In the genomic region with DNA sequence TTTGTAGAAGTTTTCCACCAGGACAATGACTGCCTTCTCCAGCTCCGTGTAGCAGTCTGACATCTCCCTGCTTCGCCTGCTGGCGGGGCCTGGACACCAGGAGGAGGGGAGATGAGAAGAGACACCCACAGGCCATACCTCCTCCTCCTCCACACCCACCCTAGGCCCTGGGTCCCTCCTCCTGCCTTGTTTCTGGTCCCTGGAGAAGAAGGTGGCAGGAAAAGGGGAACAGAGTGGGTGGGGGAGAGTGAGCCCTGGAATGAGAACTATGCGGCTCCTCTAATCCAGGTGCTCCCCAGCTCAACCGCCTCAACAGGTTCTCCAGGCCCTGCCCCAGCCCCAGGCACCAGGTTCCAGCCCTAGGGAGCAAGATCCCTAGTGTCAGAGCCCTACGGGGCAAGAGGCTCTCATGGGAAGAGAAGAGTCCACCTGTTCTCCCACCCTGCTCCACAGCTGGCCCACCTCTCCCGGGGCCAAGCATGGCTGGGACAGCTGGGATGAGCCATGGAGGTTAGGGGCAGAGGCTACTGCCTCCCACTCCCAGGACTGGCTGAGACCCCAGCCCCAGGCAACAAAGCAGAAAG, we compare ENCODE assay signal across 10 cellular contexts. TPM values are rescaled to one million over a fixed set of nuclear protein-coding genes. Genes with fewer than 3 reads are reported as not detected.
DNase-seq lines count a peak whose midpoint lies in the region; ATAC-seq, FAIRE-seq and TF ChIP-seq lines count a peak whose summit lies in the region.
"Had no signal": no experiment of that assay in that cellular context is flagged by ENCODE, and none has a peak within 500 bp of the region (broad histone marks: within the 10 kb centered on the region; RNA-seq: fewer than 3 reads in every experiment).

No MANE protein-coding gene starts in this region.

- H3K9ac ChIP-seq in endothelial cell of umbilical vein (replicated peaks; ENCODE audit: extremely low read depth, insufficient read depth, low read length): peak overlapping the region; percentile 98

- H3K36me3 ChIP-seq in right atrium auricular region (peaks cover 16% of the 10 kb centered on the region), endothelial cell of umbilical vein (ENCODE audit: control insufficient read depth in 2 of 2, extremely low read depth in 1 of 2, insufficient read depth in 2 of 2, low read length in 2 of 2) (peaks cover 13% of the 10 kb centered on the region in 2 experiments), aorta (ENCODE audit: control insufficient read depth in 1 of 2, insufficient read depth in 2 of 2, low read length in 1 of 2) (peaks cover 0 to 3% of the 10 kb centered on the region in 2 donors)

- H3K4me1 Mint-ChIP-seq in neural crest cell: peaks cover 49% of the 10 kb centered on the region
- H3K4me1 Mint-ChIP-seq: activated naive CD4-positive, alpha-beta T cell treated with anti-CD3 and anti-CD28 coated beads, Interleukin-2, amount 50 U/mL, for 24 hours; immature natural killer cell had no signal

- H3K9me1 ChIP-seq in endothelial cell of umbilical vein (replicated peaks; ENCODE audit: control insufficient read depth, extremely low read depth, insufficient read depth, low read length): no peaks in the 10 kb centered on the region

- H3K4me3 ChIP-seq in right atrium auricular region (peak overlapping the region; percentile 28 to 38), endothelial cell of umbilical vein (replicated peaks in 1 of 3; ENCODE audit: insufficient read depth in 1 of 3, low read depth in 1 of 3, low read length in 3 of 3) (peak overlapping the region; percentile 2 to 87 (median 86)), aorta (ENCODE audit: low read length in 2 of 2) (no peak overlapping the region)

- FAIRE-seq in endothelial cell of umbilical vein (lab: Jason Lieb, UNC): peak; percentile 84

- TF ChIP-seq CTCF in right atrium auricular region (IDR thresholded peaks at IDR 0.05) (no peak), endothelial cell of umbilical vein (IDR thresholded peaks at IDR 0.05; ENCODE audit: extremely low read depth in 1 of 2, insufficient read depth in 1 of 2, low read depth in 1 of 2, low read length in 2 of 2) (no peak), neural crest cell (conservative IDR thresholded peaks at IDR 0.05) (no peak)

- WGBS in aorta, 2 donors: 69 to 84% methylated on average over 7 of the region's 7 CpGs

- ATAC-seq in Right ventricle myocardium inferior: no peak
- ATAC-seq in aorta (ENCODE audit: low FRiP score): no peak

- H3K79me2 ChIP-seq in endothelial cell of umbilical vein (ENCODE audit: control insufficient read depth, insufficient read depth, low read length): peaks cover 45% of the 10 kb centered on the region

- peak overlapping the region; percentile 83 for H3K4me2 ChIP-seq in endothelial cell of umbilical vein (ENCODE audit: insufficient read depth, low read length)

- no peaks in the 10 kb centered on the region for H3K27me3 Mint-ChIP-seq in neural crest cell (ENCODE audit: low read depth)
- H3K27me3 Mint-ChIP-seq: activated naive CD4-positive, alpha-beta T cell treated with anti-CD3 and anti-CD28 coated beads, Interleukin-2, amount 50 U/mL, for 24 hours had no signal

- H3K27ac ChIP-seq in right atrium auricular region (peak overlapping the region; percentile 91 to 93), endothelial cell of umbilical vein (ENCODE audit: insufficient read depth, low read depth, low read length) (peak overlapping the region; percentile 98), aorta (ENCODE audit: low read depth in 1 of 2, low read length in 2 of 2) (peak overlapping the region; percentile 2 to 61)

- no peak overlapping the region for H2AFZ ChIP-seq in endothelial cell of umbilical vein (ENCODE audit: low read depth, low read length)

- intact Hi-C loops in Right ventricle myocardium inferior (cut with DNase I) (no loop called here), endothelial cell of umbilical vein (cut with micrococcal nuclease) (loop anchor here (1.0 kb wide), 2 partner anchors 36 to 42 kb away; no protein-coding TSS in a partner anchor), aorta (cut with DNase I) (no loop called here)

- H3K9me3 ChIP-seq in right atrium auricular region (no peaks in the 10 kb centered on the region), endothelial cell of umbilical vein (replicated peaks; ENCODE audit: control insufficient read depth, insufficient read depth, low read length) (no peaks in the 10 kb centered on the region), aorta (ENCODE audit: control insufficient read depth, low read length) (no peaks in the 10 kb centered on the region)

- peak overlapping the region; percentile 99 for H3K27ac Mint-ChIP-seq in neural crest cell (ENCODE audit: unreplicated experiment)
- H3K27ac Mint-ChIP-seq: activated naive CD4-positive, alpha-beta T cell treated with anti-CD3 and anti-CD28 coated beads, Interleukin-2, amount 50 U/mL, for 24 hours; immature natural killer cell had no signal

- POLR2A ChIA-PET in endothelial cell of umbilical vein (lab: Charles Lee): interaction anchor here (0.5 to 4.9 kb wide), 11 partner anchors 10 to 42 kb away, joined by 3 to 43 read pairs (median 4); a partner anchor contains a TSS

- TSS peak; percentile 38 for BruUV-seq in endothelial cell of umbilical vein (replicated peaks; lab: Mats Ljungman, UMichigan)

- CTCF ChIA-PET in endothelial cell of umbilical vein (lab: Charles Lee): interaction anchor here (1.1 to 7.7 kb wide), 8 partner anchors 9 to 98 kb away, joined by 3 to 54 read pairs (median 7); a partner anchor contains a TSS

- dilution Hi-C loops in endothelial cell of umbilical vein (cut with MboI; ENCODE audit: extremely low pct_ligation_motif_present, low sequenced_read_pairs): no loop called here

- peak overlapping the region; percentile 47 for H3K4me3 Mint-ChIP-seq in neural crest cell
- H3K4me3 Mint-ChIP-seq: activated naive CD4-positive, alpha-beta T cell treated with anti-CD3 and anti-CD28 coated beads, Interleukin-2, amount 50 U/mL, for 24 hours; immature natural killer cell had no signal

- H3K4me1 ChIP-seq in right atrium auricular region (peaks cover 0 to 45% of the 10 kb centered on the region in 2 donors), endothelial cell of umbilical vein (ENCODE audit: control insufficient read depth, extremely low read depth, insufficient read depth, low read length) (peaks cover 40% of the 10 kb centered on the region), aorta (ENCODE audit: control insufficient read depth in 1 of 2, insufficient read depth in 2 of 2, low read length in 2 of 2) (no peaks in the 10 kb centered on the region)

- peak; percentile 34 for TF ChIP-seq POLR2A in endothelial cell of umbilical vein (IDR thresholded peaks at IDR 0.05; ENCODE audit: low read depth, low read length)

- DNase-seq in right atrium auricular region (ENCODE audit: low spot score) (no peak), Right ventricle myocardium inferior (ENCODE audit: missing footprints) (no peak), endothelial cell of umbilical vein (ENCODE audit: low read depth, low spot score) (peak; percentile 62), neural crest cell (ENCODE audit: low read depth, low spot score) (no peak), aorta (peak in 1 of 2 donors; percentile 71), NCI-H1105 treated with DMSO at 0.1 percent for 48 hours (lab: John Stamatoyannopoulos, UW) (no peak), DMS79 (lab: John Stamatoyannopoulos, UW) (no peak), SHP77 treated with DMSO at 0.1 percent for 48 hours (lab: John Stamatoyannopoulos, UW) (no peak)
- DNase-seq: immature natural killer cell had no signal

- H3K36me3 Mint-ChIP-seq in neural crest cell (ENCODE audit: low read depth): no peaks in the 10 kb centered on the region
- H3K36me3 Mint-ChIP-seq: activated naive CD4-positive, alpha-beta T cell treated with anti-CD3 and anti-CD28 coated beads, Interleukin-2, amount 50 U/mL, for 24 hours; immature natural killer cell had no signal

- no peaks in the 10 kb centered on the region for H3K27me3 ChIP-seq in right atrium auricular region
- H3K27me3 ChIP-seq in endothelial cell of umbilical vein (ENCODE audit: control insufficient read depth in 2 of 2, insufficient read depth in 2 of 2, low read length in 2 of 2): no peaks in the 10 kb centered on the region
- no peaks in the 10 kb centered on the region for H3K27me3 ChIP-seq in aorta (ENCODE audit: control insufficient read depth in 1 of 2, insufficient read depth in 2 of 2, low read length in 1 of 2)

- no peaks in the 10 kb centered on the region for H4K20me1 ChIP-seq in endothelial cell of umbilical vein (replicated peaks; ENCODE audit: control insufficient read depth, extremely low read depth, insufficient read depth, low read length)

- no peaks in the 10 kb centered on the region for H3K9me3 Mint-ChIP-seq in neural crest cell
- H3K9me3 Mint-ChIP-seq: activated naive CD4-positive, alpha-beta T cell treated with anti-CD3 and anti-CD28 coated beads, Interleukin-2, amount 50 U/mL, for 24 hours; immature natural killer cell had no signal

RNA-seq across cellular contexts. Expression of a gene that starts 4.8 kb away (rescaled TPM):
- total RNA-seq in right atrium auricular region: 10 to 100 TPM; 62.7 to 85.1 TPM
- total RNA-seq in Right ventricle myocardium inferior: 49.2 TPM
- 545 and 701 TPM in 2 replicates for total RNA-seq in endothelial cell of umbilical vein
- polyA plus RNA-seq in endothelial cell of umbilical vein: 1,770 and 2,016 TPM in 2 replicates
- 1,592 and 1,594 TPM in 2 replicates for polyA plus RNA-seq in endothelial cell of umbilical vein (2011; cell fraction: cytosol; rRNA removed)
- polyA plus RNA-seq in endothelial cell of umbilical vein (2011; cell fraction: nucleus; rRNA removed): 375 and 429 TPM in 2 replicates
- polyA plus RNA-seq in endothelial cell of umbilical vein (2012): 731 and 878 TPM in 2 replicates
- polyA minus RNA-seq in endothelial cell of umbilical vein: 643 and 675 TPM in 2 replicates
- 133 TPM for polyA minus RNA-seq in endothelial cell of umbilical vein (2011; cell fraction: cytosol; rRNA and poly(A)+ RNA removed)
- 156 and 175 TPM in 2 replicates for polyA minus RNA-seq in endothelial cell of umbilical vein (2011; cell fraction: nucleus; rRNA and poly(A)+ RNA removed)
- 5.3 and 7.1 TPM in 2 replicates for total RNA-seq in neural crest cell
- 10 to 100 TPM; 72.8 to 83.4 TPM for total RNA-seq in aorta
- 100 to 1,000 TPM in 1 of 2 donors, 10 to 100 TPM in 1; 86.5 to 116 TPM for polyA plus RNA-seq in aorta
- polyA plus RNA-seq: immature natural killer cell had no signal

RNA-seq across cellular contexts. Expression of a gene that starts 7.9 kb away (rescaled TPM):
- 1 to 10 TPM in 1 of 2 donors, under 1 TPM in 1; 0.55 to 2.4 TPM for total RNA-seq in right atrium auricular region
- total RNA-seq in Right ventricle myocardium inferior: 6.3 TPM
- total RNA-seq in endothelial cell of umbilical vein: 0.35 TPM in 1 of 2 replicates, not detected in the other
- 0.10 TPM in 1 of 2 replicates, not detected in the other for polyA plus RNA-seq in endothelial cell of umbilical vein
- not detected in 2 replicates for polyA plus RNA-seq in endothelial cell of umbilical vein (2011; cell fraction: cytosol; rRNA removed)
- polyA plus RNA-seq in endothelial cell of umbilical vein (2011; cell fraction: nucleus; rRNA removed): 0.59 and 0.88 TPM in 2 replicates
- polyA plus RNA-seq in endothelial cell of umbilical vein (2012): not detected in 2 replicates
- not detected in 2 replicates for polyA minus RNA-seq in endothelial cell of umbilical vein
- 12.6 TPM for polyA minus RNA-seq in endothelial cell of umbilical vein (2011; cell fraction: cytosol; rRNA and poly(A)+ RNA removed)
- not detected in 2 replicates for polyA minus RNA-seq in endothelial cell of umbilical vein (2011; cell fraction: nucleus; rRNA and poly(A)+ RNA removed)
- total RNA-seq in neural crest cell: not detected in 2 replicates
- not detected for total RNA-seq in aorta
- polyA plus RNA-seq in aorta: 10 to 100 TPM in 1 of 2 donors, 1 to 10 TPM in 1; 2.5 to 91.2 TPM
- polyA plus RNA-seq: immature natural killer cell had no signal

RNA-seq across cellular contexts. Expression of a gene that starts 19.1 kb away (rescaled TPM):
- 100 to 1,000 TPM; 114 to 314 TPM for total RNA-seq in right atrium auricular region
- 155 TPM for total RNA-seq in Right ventricle myocardium inferior
- 155 and 255 TPM in 2 replicates for total RNA-seq in endothelial cell of umbilical vein
- 332 and 360 TPM in 2 replicates for polyA plus RNA-seq in endothelial cell of umbilical vein
- 385 and 427 TPM in 2 replicates for polyA plus RNA-seq in endothelial cell of umbilical vein (2011; cell fraction: cytosol; rRNA removed)
- polyA plus RNA-seq in endothelial cell of umbilical vein (2011; cell fraction: nucleus; rRNA removed): 150 and 158 TPM in 2 replicates
- polyA plus RNA-seq in endothelial cell of umbilical vein (2012): 221 and 233 TPM in 2 replicates
- polyA minus RNA-seq in endothelial cell of umbilical vein: 113 and 129 TPM in 2 replicates
- 39.0 TPM for polyA minus RNA-seq in endothelial cell of umbilical vein (2011; cell fraction: cytosol; rRNA and poly(A)+ RNA removed)
- polyA minus RNA-seq in endothelial cell of umbilical vein (2011; cell fraction: nucleus; rRNA and poly(A)+ RNA removed): 16.5 and 16.8 TPM in 2 replicates
- total RNA-seq in neural crest cell: 30.2 and 33.7 TPM in 2 replicates
- 100 to 1,000 TPM in 1 of 2 donors, 10 to 100 TPM in 1; 80.0 to 111 TPM for total RNA-seq in aorta
- polyA plus RNA-seq in aorta: 100 to 1,000 TPM; 243 to 245 TPM

RNA-seq across cellular contexts. Expression of a gene that starts 20.1 kb away (rescaled TPM):
- total RNA-seq in right atrium auricular region (1,000 to 10,000 TPM in 1 of 2 donors, 100 to 1,000 TPM in 1; 965 to 2,413 TPM), Right ventricle myocardium inferior (2,065 TPM), endothelial cell of umbilical vein (not detected in 2 replicates), neural crest cell (not detected in 2 replicates), aorta (under 1 TPM in 1 of 2 donors, not detected in 1; 0.69 TPM)
- polyA plus RNA-seq in endothelial cell of umbilical vein (not detected in 2 replicates), aorta (1 to 10 TPM in 1 of 2 donors, under 1 TPM in 1; 0.23 to 7.1 TPM)
- not detected in 2 replicates for polyA plus RNA-seq in endothelial cell of umbilical vein (2011; cell fraction: cytosol; rRNA removed)
- polyA plus RNA-seq in endothelial cell of umbilical vein (2011; cell fraction: nucleus; rRNA removed): not detected in 2 replicates
- 0.66 and 1.1 TPM in 2 replicates for polyA plus RNA-seq in endothelial cell of umbilical vein (2012)
- 0.58 TPM in 1 of 2 replicates, not detected in the other for polyA minus RNA-seq in endothelial cell of umbilical vein
- 1.3 TPM for polyA minus RNA-seq in endothelial cell of umbilical vein (2011; cell fraction: cytosol; rRNA and poly(A)+ RNA removed)
- polyA minus RNA-seq in endothelial cell of umbilical vein (2011; cell fraction: nucleus; rRNA and poly(A)+ RNA removed): not detected in 2 replicates
- polyA plus RNA-seq: immature natural killer cell had no signal

RNA-seq across cellular contexts. Expression of a gene that starts 25.7 kb away (rescaled TPM):
- total RNA-seq in right atrium auricular region (10 to 100 TPM; 38.2 to 50.1 TPM), Right ventricle myocardium inferior (72.1 TPM), endothelial cell of umbilical vein (72.1 and 74.4 TPM in 2 replicates), neural crest cell (132 and 136 TPM in 2 replicates), aorta (10 to 100 TPM; 54.3 to 57.0 TPM)
- polyA plus RNA-seq in endothelial cell of umbilical vein (47.1 and 62.0 TPM in 2 replicates), aorta (10 to 100 TPM; 34.4 to 51.8 TPM)
- polyA plus RNA-seq in endothelial cell of umbilical vein (2011; cell fraction: cytosol; rRNA removed): 50.2 and 51.0 TPM in 2 replicates
- polyA plus RNA-seq in endothelial cell of umbilical vein (2011; cell fraction: nucleus; rRNA removed): 106 and 115 TPM in 2 replicates
- 42.7 and 46.6 TPM in 2 replicates for polyA plus RNA-seq in endothelial cell of umbilical vein (2012)
- 45.3 and 54.6 TPM in 2 replicates for polyA minus RNA-seq in endothelial cell of umbilical vein
- polyA minus RNA-seq in endothelial cell of umbilical vein (2011; cell fraction: cytosol; rRNA and poly(A)+ RNA removed): 38.8 TPM
- 107 and 134 TPM in 2 replicates for polyA minus RNA-seq in endothelial cell of umbilical vein (2011; cell fraction: nucleus; rRNA and poly(A)+ RNA removed)

Comparison
In these comparisons a context has a peak if more than half of its experiments do, and no peak if none do; other contexts are left out.
1. H3K27ac ChIP-seq: peak in every context shown above with its lines; median percentile 98 in endothelial cell of umbilical vein; 92 in right atrium auricular region; 32 in aorta.
2. H3K4me3 ChIP-seq: peak in right atrium auricular region (2 of 2) and endothelial cell of umbilical vein (3 of 3); none in aorta (0 of 2).